ENCODE assay signal across 9 cellular contexts in genomic region chr9:87516222-87516930, GRCh38. TPM values are rescaled to one million over a fixed set of nuclear protein-coding genes. Genes with fewer than 3 reads are reported as not detected.
DNase-seq lines count a peak whose midpoint lies in the region; ATAC-seq, FAIRE-seq and TF ChIP-seq lines count a peak whose summit lies in the region.
"Had no signal": no experiment of that assay in that cellular context is flagged by ENCODE, and none has a peak within 500 bp of the region (broad histone marks: within the 10 kb centered on the region; RNA-seq: fewer than 3 reads in every experiment).

No MANE protein-coding gene starts in this region.

- H3K4me1 ChIP-seq in K562 (replicated peaks in 1 of 2; ENCODE audit: control insufficient read depth in 2 of 2, insufficient read depth in 2 of 2, low read length in 2 of 2) (peaks cover 35 to 64% of the 10 kb centered on the region in 2 experiments), left lung (peaks cover 13 to 64% of the 10 kb centered on the region in 2 donors), testis (peaks cover 6% of the 10 kb centered on the region), neural progenitor cell (peaks cover 21% of the 10 kb centered on the region)

- H3K4me1 Mint-ChIP-seq in neural progenitor cell: peaks cover 27% of the 10 kb centered on the region

- POLR2A ChIA-PET in K562 (lab: Yijun Ruan, JAX): interaction anchor here (0.6 to 1.2 kb wide), 2 partner anchors 32 to 338 kb away, joined by 3 to 5 read pairs; no protein-coding TSS in a partner anchor

- 22% methylated on average over 9 of the region's 12 CpGs for WGBS in K562 (ENCODE audit: insufficient coverage, low coverage, missing lambda C conversion rate)
- WGBS in testis, 2 donors: 65 to 74% methylated on average over 12 of the region's 12 CpGs

- H3K36me3 Mint-ChIP-seq in neural progenitor cell: peaks cover 23% of the 10 kb centered on the region
- H3K36me3 Mint-ChIP-seq: activated naive CD8-positive, alpha-beta T cell had no signal

- H3K27me3 Mint-ChIP-seq in neural progenitor cell (ENCODE audit: insufficient read depth, low read depth): peaks cover 2% of the 10 kb centered on the region

- ATAC-seq in K562 (peak; percentile 84), left lung (peak; percentile 74), HG03196 (IDR thresholded peaks at IDR 0.05; ENCODE audit: unreplicated experiment) (no peak)

- TF ChIP-seq CTCF in K562 (IDR thresholded peaks at IDR 0.05 in 2 of 3, conservative IDR thresholded peaks at IDR 0.05 in 1 of 3; ENCODE audit: insufficient read depth in 2 of 3, low read depth in 1 of 3, low read length in 3 of 3) (no peak), left lung (IDR thresholded peaks at IDR 0.05) (no peak), testis (IDR thresholded peaks at IDR 0.05) (no peak), neural progenitor cell (IDR thresholded peaks at IDR 0.05) (no peak)

- intact Hi-C loops in K562 (cut with micrococcal nuclease) (loop anchor here (5.0 to 10.0 kb wide), 3 partner anchors 36 to 298 kb away; no protein-coding TSS in a partner anchor), left lung (cut with DNase I) (no loop called here), testis (cut with DNase I; ENCODE audit: low total_unique reads) (no loop called here)

- H3K79me2 ChIP-seq in K562 (ENCODE audit: control insufficient read depth, insufficient read depth, low read length) (peaks cover 31% of the 10 kb centered on the region), neural progenitor cell (ENCODE audit: low read depth) (peaks cover 44% of the 10 kb centered on the region)

- 0 out of 2 replicates have a peak, but pooled peaks cover 5% of the 10 kb centered on the region for H4K20me1 ChIP-seq in K562 (replicated peaks; ENCODE audit: control insufficient read depth, insufficient read depth, low read length)
- peaks cover 14% of the 10 kb centered on the region for H4K20me1 ChIP-seq in neural progenitor cell (ENCODE audit: low read depth)

- H3K4me3 Mint-ChIP-seq in neural progenitor cell: no peak overlapping the region
- H3K4me3 Mint-ChIP-seq: activated naive CD8-positive, alpha-beta T cell had no signal

- H3K27me3 ChIP-seq in K562 (ENCODE audit: control insufficient read depth in 2 of 2, insufficient read depth in 2 of 2, low read length in 2 of 2) (no peaks in the 10 kb centered on the region), left lung (no peaks in the 10 kb centered on the region), testis (no peaks in the 10 kb centered on the region), neural progenitor cell (no peaks in the 10 kb centered on the region)

- H3K9ac ChIP-seq in K562 (ENCODE audit: insufficient read depth in 1 of 2, low read depth in 2 of 2, low read length in 2 of 2) (peak overlapping the region; percentile 36 to 77; a peak in 2 of 4 replicates), neural progenitor cell (no peak overlapping the region)

- in situ Hi-C loops in K562 (cut with MboI): no loop called here

- TF ChIP-seq POLR2A in K562 (conservative IDR thresholded peaks at IDR 0.05) (no peak), testis (IDR thresholded peaks at IDR 0.05) (no peak)

- no peak overlapping the region for H2AFZ ChIP-seq in K562 (ENCODE audit: low read depth, low read length)
- H2AFZ ChIP-seq in neural progenitor cell (replicated peaks): no peak overlapping the region

- H3K9me3 ChIP-seq in K562 (replicated peaks; ENCODE audit: control insufficient read depth, insufficient read depth, low read depth, low read length): no peaks in the 10 kb centered on the region
- H3K9me3 ChIP-seq in left lung: no peaks in the 10 kb centered on the region
- no peaks in the 10 kb centered on the region for H3K9me3 ChIP-seq in testis
- no peaks in the 10 kb centered on the region for H3K9me3 ChIP-seq in neural progenitor cell (ENCODE audit: low read depth)

- CTCF ChIA-PET in K562 (lab: Yijun Ruan, JAX; ENCODE audit: low intra/inter-chr PET ratio): no interaction called here

- peak overlapping the region; percentile 84; the same call in 2 of the 3 replicates for H3K27ac ChIP-seq in K562 (ENCODE audit: extremely low read depth, low read depth, low read length)
- peak overlapping the region; percentile 58 to 76 for H3K27ac ChIP-seq in left lung
- no peak overlapping the region for H3K27ac ChIP-seq in testis
- no peak overlapping the region for H3K27ac ChIP-seq in neural progenitor cell

- peaks cover 7% of the 10 kb centered on the region for H3K9me3 Mint-ChIP-seq in neural progenitor cell

- peak; percentile 33 for DNase-seq in HT-29 (ENCODE audit: low spot score)
- peak; percentile 49 to 91 (median 66) for DNase-seq in K562 (ENCODE audit: extremely low read depth in 1 of 4, low spot score in 3 of 4)
- peak; percentile 84 to 87 for DNase-seq in left lung
- DNase-seq in testis: peak; percentile 64
- no peak for DNase-seq in NCI-H1930 (lab: John Stamatoyannopoulos, UW)
- no peak for DNase-seq in neural progenitor cell (ENCODE audit: low spot score)
- no peak for DNase-seq in NCI-H82 treated with DMSO at 0.1 percent for 48 hours (lab: John Stamatoyannopoulos, UW; ENCODE audit: unreplicated experiment)

- no peak overlapping the region for H3K27ac Mint-ChIP-seq in neural progenitor cell
- H3K27ac Mint-ChIP-seq: activated naive CD8-positive, alpha-beta T cell had no signal

- FAIRE-seq in K562 (lab: Jason Lieb, UNC): peak; percentile 97

- peaks cover 3% of the 10 kb centered on the region for H3F3A ChIP-seq in neural progenitor cell (ENCODE audit: low read depth)

- H3K4me2 ChIP-seq in K562 (ENCODE audit: insufficient read depth, low read length): peak overlapping the region; percentile 47
- no peak overlapping the region for H3K4me2 ChIP-seq in neural progenitor cell

- BruUV-seq in K562 (replicated peaks; lab: Mats Ljungman, UMichigan): no TSS peak

- TF ChIP-seq EP300 in K562 (IDR thresholded peaks at IDR 0.05; ENCODE audit: low read length): peak; percentile 89

- TF ChIP-seq RAD21 in K562 (CRISPR knock-in tag; conservative IDR thresholded peaks at IDR 0.05 in 1 of 2, IDR thresholded peaks at IDR 0.05 in 1 of 2): peak in 1 of 2 experiments; percentile 22; a peak in 2 of 4 replicates

- peaks cover 6% of the 10 kb centered on the region for H3K9me1 ChIP-seq in K562 (ENCODE audit: control insufficient read depth, insufficient read depth, low read length)

- H3K36me3 ChIP-seq in K562 (ENCODE audit: control insufficient read depth, insufficient read depth, low read length) (peaks cover 7% of the 10 kb centered on the region; the same call in 1 of the 3 replicates), left lung (peaks cover 0 to 11% of the 10 kb centered on the region in 2 donors), testis (ENCODE audit: low read depth, missing control alignments) (no peaks in the 10 kb centered on the region), neural progenitor cell (no peaks in the 10 kb centered on the region)

- H3K4me3 ChIP-seq in K562: no peak overlapping the region
- no peak overlapping the region for H3K4me3 ChIP-seq in left lung
- no peak overlapping the region for H3K4me3 ChIP-seq in testis
- H3K4me3 ChIP-seq in neural progenitor cell: no peak overlapping the region

TF ChIP-seq in K562, 482 proteins besides CTCF, POLR2A, EP300 and RAD21 (continues in another document):
- no peak for TF ChIP-seq ZNF830 (CRISPR knock-in tag; IDR thresholded peaks at IDR 0.05)
- TF ChIP-seq TCF3 (CRISPR knock-in tag; IDR thresholded peaks at IDR 0.05): peak; percentile 89
- no peak for TF ChIP-seq NR0B1 (IDR thresholded peaks at IDR 0.05; ENCODE audit: partially characterized antibody)
- no peak for TF ChIP-seq PPARD (CRISPR knock-in tag; IDR thresholded peaks at IDR 0.05)

RNA-seq across cellular contexts. Expression of gene DAPK1, which starts 18.7 kb away (rescaled TPM):
- total RNA-seq in HT-29 (2014; rRNA removed; shearing (Covaris generic)): 37.1 and 39.0 TPM in 2 replicates
- total RNA-seq in K562 (2011; cell fraction: chromatin; rRNA removed; ENCODE audit: low replicate concordance): 163 and 217 TPM in 2 replicates
- 76.1 and 78.2 TPM in 2 replicates for total RNA-seq in K562 (2011; cell fraction: nucleolus; rRNA removed)
- 82.8 and 97.2 TPM in 2 replicates for total RNA-seq in K562 (2011; cell fraction: nucleoplasm; rRNA removed)
- total RNA-seq in K562 (2014; rRNA removed): 13.3 and 16.5 TPM in 2 replicates
- 11.7 and 13.4 TPM in 2 replicates for total RNA-seq in K562 (2014; rRNA removed; fragmentation: Illumina TruSeq; extraction: Trizol)
- 13.8 and 18.3 TPM in 2 replicates for total RNA-seq in K562 (2015; rRNA removed; fragmentation: Illumina TruSeq; extraction: Trizol)
- 24.4 and 27.5 TPM in 2 replicates for total RNA-seq in K562 (2021)
- polyA plus RNA-seq in K562 (2011; rRNA removed): 26.4 and 28.2 TPM in 2 replicates
- polyA plus RNA-seq in K562 (2011; cell fraction: cytosol; rRNA removed): 15.2 and 15.5 TPM in 2 replicates
- polyA plus RNA-seq in K562 (2011; cell fraction: nucleus; rRNA removed): 89.0 and 97.1 TPM in 2 replicates
- 19.8 and 27.2 TPM in 2 replicates for polyA plus RNA-seq in K562 (2012)
- 15.8 and 16.5 TPM in 2 replicates for polyA plus RNA-seq in K562 (2014; fragmentation: Illumina TruSeq; extraction: Trizol)
- polyA plus RNA-seq in K562 (2014; fragmentation: Nextera tagmentation; extraction: Ambion mirVana): 1 to 10 TPM; 1.7 to 2.3 TPM
- 14.3 and 17.9 TPM in 2 replicates for polyA plus RNA-seq in K562 (2014; rRNA removed)
- polyA minus RNA-seq in K562 (2011; rRNA and poly(A)+ RNA removed): 53.9 and 65.5 TPM in 2 replicates
- 19.3 and 20.4 TPM in 2 replicates for polyA minus RNA-seq in K562 (2011; cell fraction: cytosol; rRNA and poly(A)+ RNA removed)
- polyA minus RNA-seq in K562 (2011; cell fraction: nucleus; rRNA and poly(A)+ RNA removed): 82.0 and 106 TPM in 2 replicates
- 100 to 1,000 TPM in 1 of 2 donors, 10 to 100 TPM in 1; 78.2 to 123 TPM for total RNA-seq in left lung
- 10 to 100 TPM; 71.0 to 74.6 TPM for total RNA-seq in testis
- 35.1 TPM for polyA plus RNA-seq in testis (ENCODE audit: insufficient read depth, low read depth, low replicate concordance)
- 29.5 and 47.5 TPM in 2 replicates for total RNA-seq in neural progenitor cell (ENCODE audit: low replicate concordance)

Comparison
In these comparisons a context has a peak if more than half of its experiments do, and no peak if none do; other contexts are left out.
1. DNase-seq: peak in HT-29 (single experiment), K562 (4 of 4), left lung (2 of 2) and testis (single experiment); none in NCI-H1930 (0 of 2), neural progenitor cell (single experiment) and NCI-H82 treated with DMSO at 0.1 percent for 48 hours (single experiment).
2. H3K27ac ChIP-seq: peak in K562 (single experiment) and left lung (2 of 2); none in testis (0 of 2) and neural progenitor cell (single experiment).